Comparison of ENCODE assay signal across 16 cellular contexts in the genomic region with DNA sequence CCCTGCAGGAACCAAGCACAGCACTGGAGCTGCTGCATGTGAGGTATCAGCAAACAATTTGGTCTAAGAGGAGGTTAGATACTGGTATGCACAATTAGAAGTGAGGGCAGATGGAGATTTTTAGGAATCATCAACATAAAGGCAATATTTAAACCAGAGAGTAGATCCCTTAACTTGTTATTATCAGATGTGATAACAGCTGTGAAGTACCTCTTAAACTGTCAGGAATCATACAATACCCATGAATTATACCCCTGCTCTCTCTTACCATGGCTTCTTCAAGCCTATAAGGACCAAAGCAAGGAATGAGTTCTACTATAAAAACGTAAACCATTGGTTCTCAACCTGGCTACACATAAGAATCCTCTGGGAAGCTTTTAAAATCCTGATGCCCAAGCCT. TPM values are rescaled to one million over a fixed set of nuclear protein-coding genes. Genes with fewer than 3 reads are reported as not detected.
DNase-seq lines count a peak whose midpoint lies in the region; ATAC-seq, FAIRE-seq and TF ChIP-seq lines count a peak whose summit lies in the region.
"Had no signal": no experiment of that assay in that cellular context is flagged by ENCODE, and none has a peak within 500 bp of the region (broad histone marks: within the 10 kb centered on the region; RNA-seq: fewer than 3 reads in every experiment).

No MANE protein-coding gene starts in this region.

- peaks cover 17% of the 10 kb centered on the region for H3K36me3 Mint-ChIP-seq in astrocyte (ENCODE audit: low read depth, unreplicated experiment)
- H3K36me3 Mint-ChIP-seq in neural crest cell (ENCODE audit: low read depth), result peaks cover 23% of the 10 kb centered on the region
- no peaks in the 10 kb centered on the region for H3K36me3 Mint-ChIP-seq in activated naive CD4-positive, alpha-beta T cell treated with anti-CD3 and anti-CD28 coated beads, Interleukin-2, amount 10 ng/mL, durations not matched to agents 7 days and 5 days
- H3K36me3 Mint-ChIP-seq in activated T-helper 1 cell treated with anti-CD3 and anti-CD28 coated beads, Interleukin-12 subunit alpha, Interleukin-12 subunit beta, Interleukin-2, Interleukin-4 antibody, amounts not matched to agents 30 ng/mL and 10 ng/mL and 1 ng/mL, durations not matched to agents 14 hours and 24 hours and 36 hours (ENCODE audit: low read depth), result peaks cover 4% of the 10 kb centered on the region

- peak overlapping the region; percentile 88 for H2BK5ac ChIP-seq in IMR-90 (ENCODE audit: low read depth, low read length, poor library complexity, severe bottlenecking)

- TF ChIP-seq CTCF in IMR-90 (conservative IDR thresholded peaks at IDR 0.05; ENCODE audit: low read depth, low read length), result no peak
- no peak for TF ChIP-seq CTCF in astrocyte (IDR thresholded peaks at IDR 0.05; ENCODE audit: insufficient read depth, low read depth, low read length)
- no peak for TF ChIP-seq CTCF in neural crest cell (conservative IDR thresholded peaks at IDR 0.05)
- no peak for TF ChIP-seq CTCF in thyroid gland (IDR thresholded peaks at IDR 0.05)

- peaks cover 35% of the 10 kb centered on the region for H3K9me1 ChIP-seq in IMR-90 (ENCODE audit: insufficient read depth, low read length)

- dilution Hi-C loops in IMR-90 (cut with HindIII; ENCODE audit: low sequenced_read_pairs, unreplicated experiment), result no loop called here

- intact Hi-C loops in IMR-90 (cut with micrococcal nuclease) (no loop called here), thyroid gland (cut with DNase I) (no loop called here)
- intact Hi-C loops in activated T-helper 1 cell treated with anti-CD3 and anti-CD28 coated beads, Interleukin-12 subunit alpha, Interleukin-12 subunit beta, Interleukin-2, Interleukin-4 antibody, amounts not matched to agents 30 ng/mL and 10 ng/mL and 1 ng/mL, durations not matched to agents 14 hours and 24 hours and 36 hours (cut with micrococcal nuclease), result no loop called here

- no peak overlapping the region for H3K56ac ChIP-seq in IMR-90 (ENCODE audit: extremely low read depth, insufficient read depth, low read length)

- H3K23ac ChIP-seq in IMR-90 (ENCODE audit: low read depth, low read length), result peak overlapping the region; percentile 75; the same call in 1 of the 2 replicates

- no peak for TF ChIP-seq RAD21 in IMR-90 (IDR thresholded peaks at IDR 0.05; ENCODE audit: low read length)

- peaks cover 60 to 84% (median 70%) of the 10 kb centered on the region in 10 experiments for H3K4me1 ChIP-seq in BLaER1 treated with 17β-estradiol and CSF1 and Interleukin-3, amounts not matched to agents 10 nM and 100 nM
- peaks cover 33% of the 10 kb centered on the region for H3K4me1 ChIP-seq in IMR-90 (ENCODE audit: control insufficient read depth, insufficient read depth, low read length)
- peaks cover 49% of the 10 kb centered on the region for H3K4me1 ChIP-seq in astrocyte (ENCODE audit: insufficient read depth, low read length)
- H3K4me1 ChIP-seq in thyroid gland, result peaks cover 19 to 65% of the 10 kb centered on the region in 2 donors

- no peak for ATAC-seq in IMR-90 (ENCODE audit: low read depth)

- H3K4me2 ChIP-seq in BLaER1 treated with 17β-estradiol and CSF1 and Interleukin-3, amounts not matched to agents 10 nM and 100 nM, result peak overlapping the region in 9 of 11 experiments; percentile 3 to 96 (median 88); a peak in 14 of 22 replicates
- no peak overlapping the region for H3K4me2 ChIP-seq in IMR-90 (ENCODE audit: low read depth, low read length)
- H3K4me2 ChIP-seq in astrocyte (ENCODE audit: low read length), result peak overlapping the region; percentile 94

- no peaks in the 10 kb centered on the region for H3K9me3 ChIP-seq in BLaER1 treated with 17β-estradiol and CSF1 and Interleukin-3, amounts not matched to agents 10 nM and 100 nM (replicated peaks in 1 of 11)
- H3K9me3 ChIP-seq in IMR-90 (ENCODE audit: control insufficient read depth, insufficient read depth, low read length) (no peaks in the 10 kb centered on the region), astrocyte (ENCODE audit: insufficient read depth, low read depth, low read length) (no peaks in the 10 kb centered on the region), thyroid gland (no peaks in the 10 kb centered on the region)

- no peaks in the 10 kb centered on the region for H3K27me3 Mint-ChIP-seq in astrocyte (ENCODE audit: low read depth, unreplicated experiment)
- no peaks in the 10 kb centered on the region for H3K27me3 Mint-ChIP-seq in neural crest cell (ENCODE audit: low read depth)
- H3K27me3 Mint-ChIP-seq in activated naive CD4-positive, alpha-beta T cell treated with anti-CD3 and anti-CD28 coated beads, Interleukin-2, amount 10 ng/mL, durations not matched to agents 7 days and 5 days, result peaks cover 60% of the 10 kb centered on the region
- H3K27me3 Mint-ChIP-seq in activated T-helper 1 cell treated with anti-CD3 and anti-CD28 coated beads, Interleukin-12 subunit alpha, Interleukin-12 subunit beta, Interleukin-2, Interleukin-4 antibody, amounts not matched to agents 30 ng/mL and 10 ng/mL and 1 ng/mL, durations not matched to agents 14 hours and 24 hours and 36 hours (ENCODE audit: insufficient read depth), result peaks cover 56% of the 10 kb centered on the region

- no peak for FAIRE-seq in astrocyte (lab: Jason Lieb, UNC)
- FAIRE-seq: H54 had no signal

- peaks cover 0 to 76% (median 60%) of the 10 kb centered on the region in 11 experiments; a peak in 19 of 22 replicates for H3K36me3 ChIP-seq in BLaER1 treated with 17β-estradiol and CSF1 and Interleukin-3, amounts not matched to agents 10 nM and 100 nM
- H3K36me3 ChIP-seq in IMR-90 (ENCODE audit: control insufficient read depth, insufficient read depth, low read length) (peaks cover 15% of the 10 kb centered on the region), astrocyte (ENCODE audit: insufficient read depth, low read length) (peaks cover 21% of the 10 kb centered on the region), thyroid gland (no peaks in the 10 kb centered on the region)

- no CpG with 5 or more reads among the region's 1 CpG for WGBS in IMR-90 (ENCODE audit: extremely low coverage in 2 of 2, insufficient read length in 1 of 2), 2 experiments
- WGBS in thyroid gland, 2 donors, result 90 to 97% methylated on average over 1 of the region's 1 CpG

- peak overlapping the region in 1 of 2 experiments; percentile 13; a peak in 1 of 4 replicates for H4K8ac ChIP-seq in IMR-90 (ENCODE audit: low read depth in 2 of 2, low read length in 2 of 2)

- H3K18ac ChIP-seq in IMR-90 (ENCODE audit: low read depth, low read length), result no peak overlapping the region; the same call in 1 of the 2 replicates

- no TSS peak for BruUV-seq in IMR-90 (replicated peaks; lab: Mats Ljungman, UMichigan)

- H2AK9ac ChIP-seq in IMR-90 (replicated peaks; ENCODE audit: low read depth, low read length, poor library complexity), result no peak overlapping the region

- peaks cover 98% of the 10 kb centered on the region for H3K79me2 ChIP-seq in astrocyte (ENCODE audit: insufficient read depth, low read length)

- no peak for TF ChIP-seq POLR2A in IMR-90 (IDR thresholded peaks at IDR 0.05; ENCODE audit: low read depth, low read length)
- TF ChIP-seq POLR2A in thyroid gland (IDR thresholded peaks at IDR 0.05), result no peak

- 0 out of 2 replicates have a peak overlapping the region, but pooled peaks have one; percentile 2 for H2BK20ac ChIP-seq in IMR-90 (ENCODE audit: low read depth, low read length)

- H3K4me1 Mint-ChIP-seq in astrocyte (ENCODE audit: low read depth, unreplicated experiment) (peaks cover 32% of the 10 kb centered on the region), neural crest cell (peaks cover 76% of the 10 kb centered on the region)
- H3K4me1 Mint-ChIP-seq in activated naive CD4-positive, alpha-beta T cell treated with anti-CD3 and anti-CD28 coated beads, Interleukin-2, amount 10 ng/mL, durations not matched to agents 7 days and 5 days, result peaks cover 10% of the 10 kb centered on the region
- peaks cover 12% of the 10 kb centered on the region for H3K4me1 Mint-ChIP-seq in activated T-helper 1 cell treated with anti-CD3 and anti-CD28 coated beads, Interleukin-12 subunit alpha, Interleukin-12 subunit beta, Interleukin-2, Interleukin-4 antibody, amounts not matched to agents 30 ng/mL and 10 ng/mL and 1 ng/mL, durations not matched to agents 14 hours and 24 hours and 36 hours (ENCODE audit: low read depth)

- H4K5ac ChIP-seq in IMR-90 (ENCODE audit: low read depth, low read length), result no peak overlapping the region

- peak overlapping the region; percentile 43; the same call in 1 of the 2 replicates for H4K91ac ChIP-seq in IMR-90 (ENCODE audit: insufficient read depth, low read depth, low read length)

- POLR2A ChIA-PET in IMR-90 (lab: Charles Lee; ENCODE audit: unreplicated experiment), result no interaction called here

- H3K4me3 Mint-ChIP-seq in astrocyte (ENCODE audit: unreplicated experiment) (peak overlapping the region; percentile 36), neural crest cell (peak overlapping the region; percentile 65)
- H3K4me3 Mint-ChIP-seq in activated naive CD4-positive, alpha-beta T cell treated with anti-CD3 and anti-CD28 coated beads, Interleukin-2, amount 10 ng/mL, durations not matched to agents 7 days and 5 days, result no peak overlapping the region
- H3K4me3 Mint-ChIP-seq in activated T-helper 1 cell treated with anti-CD3 and anti-CD28 coated beads, Interleukin-12 subunit alpha, Interleukin-12 subunit beta, Interleukin-2, Interleukin-4 antibody, amounts not matched to agents 30 ng/mL and 10 ng/mL and 1 ng/mL, durations not matched to agents 14 hours and 24 hours and 36 hours, result no peak overlapping the region

- no peak overlapping the region for H3K4me3 ChIP-seq in BLaER1 treated with 17β-estradiol and CSF1 and Interleukin-3, amounts not matched to agents 10 nM and 100 nM
- H3K4me3 ChIP-seq in IMR-90 (ENCODE audit: insufficient read depth, low read depth, low read length), result no peak overlapping the region
- no peak overlapping the region for H3K4me3 ChIP-seq in astrocyte (ENCODE audit: insufficient read depth, low read depth, low read length)
- no peak overlapping the region for H3K4me3 ChIP-seq in thyroid gland (replicated peaks in 1 of 3)

- H3K4ac ChIP-seq in IMR-90 (ENCODE audit: low read depth, low read length), result peak overlapping the region; percentile 21

- CTCF ChIA-PET in IMR-90 (lab: Yijun Ruan, JAX), result interaction anchor here (0.8 to 1.6 kb wide), 3 partner anchors 23 to 58 kb away, joined by 3 to 6 read pairs (median 5); no protein-coding TSS in a partner anchor
- CTCF ChIA-PET in activated naive CD4-positive, alpha-beta T cell treated with anti-CD3 and anti-CD28 coated beads, Interleukin-2, amount 10 ng/mL, durations not matched to agents 7 days and 5 days (lab: Charles Lee), result no interaction called here

- H3K27ac ChIP-seq in BLaER1 treated with 17β-estradiol and CSF1 and Interleukin-3, amounts not matched to agents 10 nM and 100 nM, result no peak overlapping the region
- no peak overlapping the region for H3K27ac ChIP-seq in IMR-90 (ENCODE audit: insufficient read depth, low read length)
- H3K27ac ChIP-seq in astrocyte (ENCODE audit: low read depth, low read length), result no peak overlapping the region
- peak overlapping the region in 1 of 3 donors; percentile 18 for H3K27ac ChIP-seq in thyroid gland

- in situ Hi-C loops in IMR-90 (cut with MboI; ENCODE audit: low sequenced_read_pairs), result no loop called here

- H2BK15ac ChIP-seq in IMR-90 (ENCODE audit: low read depth, low read length), result no peak overlapping the region

- no peak overlapping the region for H3K9ac ChIP-seq in BLaER1 treated with 17β-estradiol and CSF1 and Interleukin-3, amounts not matched to agents 10 nM and 100 nM
- no peak overlapping the region for H3K9ac ChIP-seq in IMR-90 (ENCODE audit: low read depth, low read length)
- no peak overlapping the region for H3K9ac ChIP-seq in astrocyte (ENCODE audit: low read length)

- peaks cover 11 to 79% of the 10 kb centered on the region in 2 experiments; a peak in 3 of 4 replicates for H3K79me1 ChIP-seq in IMR-90 (ENCODE audit: low read depth in 1 of 2, low read length in 2 of 2)

- no peaks in the 10 kb centered on the region for H3K27me3 ChIP-seq in BLaER1 treated with 17β-estradiol and CSF1 and Interleukin-3, amounts not matched to agents 10 nM and 100 nM
- H3K27me3 ChIP-seq in IMR-90 (ENCODE audit: control insufficient read depth, insufficient read depth, low read length) (no peaks in the 10 kb centered on the region), astrocyte (ENCODE audit: insufficient read depth, low read length) (no peaks in the 10 kb centered on the region), thyroid gland (no peaks in the 10 kb centered on the region)

- peak overlapping the region; percentile 56; the same call in 1 of the 2 replicates for H3K14ac ChIP-seq in IMR-90 (replicated peaks; ENCODE audit: low read depth, low read length)

- H3K9me3 Mint-ChIP-seq in astrocyte (ENCODE audit: unreplicated experiment) (no peaks in the 10 kb centered on the region), neural crest cell (no peaks in the 10 kb centered on the region)
- no peaks in the 10 kb centered on the region for H3K9me3 Mint-ChIP-seq in activated naive CD4-positive, alpha-beta T cell treated with anti-CD3 and anti-CD28 coated beads, Interleukin-2, amount 10 ng/mL, durations not matched to agents 7 days and 5 days
- no peaks in the 10 kb centered on the region for H3K9me3 Mint-ChIP-seq in activated T-helper 1 cell treated with anti-CD3 and anti-CD28 coated beads, Interleukin-12 subunit alpha, Interleukin-12 subunit beta, Interleukin-2, Interleukin-4 antibody, amounts not matched to agents 30 ng/mL and 10 ng/mL and 1 ng/mL, durations not matched to agents 14 hours and 24 hours and 36 hours

- H4K20me1 ChIP-seq in BLaER1 treated with 17β-estradiol and CSF1 and Interleukin-3, amounts not matched to agents 10 nM and 100 nM, result peaks cover 0 to 87% (median 76%) of the 10 kb centered on the region in 11 experiments; a peak in 20 of 22 replicates
- H4K20me1 ChIP-seq in IMR-90 (ENCODE audit: insufficient read depth, low read length) (peaks cover 66% of the 10 kb centered on the region), astrocyte (ENCODE audit: insufficient read depth, low read length) (peaks cover 76% of the 10 kb centered on the region)

- 0 out of 2 replicates have a peak overlapping the region, but pooled peaks have one; percentile 29 for H2BK120ac ChIP-seq in IMR-90 (ENCODE audit: low read depth, low read length)

- no peak overlapping the region for H2AFZ ChIP-seq in IMR-90 (replicated peaks; ENCODE audit: low read length, poor library complexity)
- no peak overlapping the region for H2AFZ ChIP-seq in astrocyte (ENCODE audit: low read depth, low read length)

- H2AK5ac ChIP-seq in IMR-90 (ENCODE audit: low read depth, low read length), result peak overlapping the region; percentile 40; the same call in 1 of the 2 replicates

- no peak for DNase-seq in IMR-90
- no peak for DNase-seq in astrocyte (ENCODE audit: low read depth)
- no peak for DNase-seq in neural crest cell (ENCODE audit: low read depth, low spot score)
- DNase-seq in thyroid gland, result no peak
- DNase-seq in activated naive CD4-positive, alpha-beta T cell treated with anti-CD3 and anti-CD28 coated beads, Interleukin-2, amount 10 ng/mL, durations not matched to agents 7 days and 5 days, result no peak
- no peak for DNase-seq in activated T-helper 1 cell treated with anti-CD3 and anti-CD28 coated beads, Interleukin-12 subunit alpha, Interleukin-12 subunit beta, Interleukin-2, Interleukin-4 antibody, amounts not matched to agents 30 ng/mL and 10 ng/mL and 1 ng/mL, durations not matched to agents 14 hours and 24 hours and 36 hours (ENCODE audit: low spot score)
- DNase-seq in DMS114 treated with DMSO at 0.1 percent for 48 hours (lab: John Stamatoyannopoulos, UW; ENCODE audit: unreplicated experiment), result no peak
- DNase-seq: C1 segment of cervical spinal cord, DMS53, MV-4-11, NCI-H1436 treated with DMSO at 0.1 percent for 48 hours, NCI-H345, NCI-H69, SHP77 had no signal

- H3K27ac Mint-ChIP-seq in astrocyte (ENCODE audit: unreplicated experiment) (no peak overlapping the region), neural crest cell (ENCODE audit: unreplicated experiment) (peak overlapping the region; percentile 69)
- no peak overlapping the region for H3K27ac Mint-ChIP-seq in activated naive CD4-positive, alpha-beta T cell treated with anti-CD3 and anti-CD28 coated beads, Interleukin-2, amount 10 ng/mL, durations not matched to agents 7 days and 5 days
- no peak overlapping the region for H3K27ac Mint-ChIP-seq in activated T-helper 1 cell treated with anti-CD3 and anti-CD28 coated beads, Interleukin-12 subunit alpha, Interleukin-12 subunit beta, Interleukin-2, Interleukin-4 antibody, amounts not matched to agents 30 ng/mL and 10 ng/mL and 1 ng/mL, durations not matched to agents 14 hours and 24 hours and 36 hours

RNA-seq across cellular contexts. Expression of a gene that starts 3.9 kb away (rescaled TPM):
- 46.4 TPM in 2 replicates for total RNA-seq in IMR-90 (2012; rRNA removed)
- 41.4 and 47.9 TPM in 2 replicates for polyA plus RNA-seq in IMR-90 (2012; rRNA removed)
- 28.9 and 33.4 TPM in 2 replicates for polyA plus RNA-seq in IMR-90 (2012; cell fraction: cytosol; rRNA removed)
- polyA plus RNA-seq in IMR-90 (2012; cell fraction: nucleus; rRNA removed; ENCODE audit: low replicate concordance), result 41.5 and 54.4 TPM in 2 replicates
- 30.0 and 31.1 TPM in 2 replicates for total RNA-seq in astrocyte
- total RNA-seq in neural crest cell, result 38.5 and 41.6 TPM in 2 replicates
- 10 to 100 TPM; 29.6 to 46.7 (median 37.0) TPM for total RNA-seq in thyroid gland
- 0.29 and 1.1 TPM in 2 replicates for total RNA-seq in activated T-helper 1 cell treated with anti-CD3 and anti-CD28 coated beads, Interleukin-12 subunit alpha, Interleukin-12 subunit beta, Interleukin-2, Interleukin-4 antibody, amounts not matched to agents 30 ng/mL and 10 ng/mL and 1 ng/mL, durations not matched to agents 14 hours and 24 hours and 36 hours

Comparison
In these comparisons a context has a peak if more than half of its experiments do, and no peak if none do; other contexts are left out.
1. H3K4me3 Mint-ChIP-seq: peak in astrocyte (single experiment) and neural crest cell (single experiment); none in activated naive CD4-positive, alpha-beta T cell treated with anti-CD3 and anti-CD28 coated beads, Interleukin-2, amount 10 ng/mL, durations not matched to agents 7 days and 5 days (single experiment) and activated T-helper 1 cell treated with anti-CD3 and anti-CD28 coated beads, Interleukin-12 subunit alpha, Interleukin-12 subunit beta, Interleukin-2, Interleukin-4 antibody, amounts not matched to agents 30 ng/mL and 10 ng/mL and 1 ng/mL, durations not matched to agents 14 hours and 24 hours and 36 hours (single experiment).
2. RNA of a gene that starts 3.9 kb away (total RNA-seq): 46.4 TPM in IMR-90, 29.6 to 46.7 TPM in thyroid gland, 38.5 to 41.6 TPM in neural crest cell and 30.0 to 31.1 TPM in astrocyte; 0.29 to 1.1 TPM in activated T-helper 1 cell treated with anti-CD3 and anti-CD28 coated beads, Interleukin-12 subunit alpha, Interleukin-12 subunit beta, Interleukin-2, Interleukin-4 antibody, amounts not matched to agents 30 ng/mL and 10 ng/mL and 1 ng/mL, durations not matched to agents 14 hours and 24 hours and 36 hours; every median in the first group is over 10 times any median in the second.